Comparison of ENCODE assay signal across 32 cellular contexts in genomic region chr1:228994691-228995090, GRCh38.
"Had no signal": no experiment of that assay in that cellular context is flagged by ENCODE, and none has a peak within 500 bp of the region (broad histone marks: within the 10 kb centered on the region; RNA-seq: fewer than 3 reads in every experiment).

No MANE protein-coding gene starts in this region.

- H3K36me3 Mint-ChIP-seq: activated naive CD4-positive, alpha-beta T cell treated with anti-CD3 and anti-CD28 coated beads, Interleukin-2, amount 10 ng/mL, durations not matched to agents 7 days and 5 days; activated naive CD8-positive, alpha-beta T cell; brain had no signal

- DNase-seq: activated CD4-positive, alpha-beta T cell treated with anti-CD3 and anti-CD28 coated beads for 36 hours; activated CD4-positive, alpha-beta T cell treated with anti-CD3 and anti-CD28 coated beads, Interleukin-2, amount 10 ng/mL, durations not matched to agents 7 days and 5 days; activated CD4-positive, alpha-beta T cell treated with anti-CD3 and anti-CD28 coated beads, Interleukin-2, amount 50 U/mL, for 48 hours; activated CD8-positive, alpha-beta T cell treated with anti-CD3 and anti-CD28 coated beads, Interleukin-2, amount 10 ng/mL, durations not matched to agents 7 days and 5 days; activated effector memory CD4-positive, alpha-beta T cell treated with Interleukin-2 at 50 U/mL for 16 hours; activated naive CD4-positive, alpha-beta T cell treated with anti-CD3 and anti-CD28 coated beads, Interleukin-2, amount 10 ng/mL, durations not matched to agents 7 days and 5 days; activated naive CD8-positive, alpha-beta T cell treated with anti-CD3 and anti-CD28 coated beads, Interleukin-2, amount 50 U/mL, for 24 hours; activated T-cell treated with anti-CD3 and anti-CD28 coated beads, Interleukin-2, amount 50 U/mL, for 24 hours; anterior cingulate cortex; Karpas-422; KBM-7; MV-4-11; NCI-H1092 treated with DMSO at 0.1 percent for 48 hours; NCI-H1417; NCI-H146; NCI-H187; NCI-H2029 treated with DMSO at 0.1 percent for 48 hours; NCI-H2107; NCI-H2171 treated with DMSO at 0.1 percent for 48 hours; NCI-H2227 treated with DMSO at 0.1 percent for 48 hours; NCI-H524 treated with DMSO at 0.1 percent for 48 hours; NCI-H748 treated with DMSO at 0.1 percent for 48 hours; NK-92 treated with Interleukin-12 subunit alpha and Interleukin-12 subunit beta, amount 100 ng/mL, for 24 hours; SHP77; SJCRH30; T1000 had no signal

- ATAC-seq: activated CD4-positive, alpha-beta T cell treated with anti-CD3 and anti-CD28 coated beads for 36 hours; activated CD8-positive, alpha-beta T cell treated with anti-CD3 and anti-CD28 coated beads, Interleukin-2, amount 10 ng/mL, durations not matched to agents 7 days and 5 days; activated naive CD8-positive, alpha-beta T cell treated with anti-CD3 and anti-CD28 coated beads, Interleukin-2, amount 50 U/mL, for 24 hours; Panc1 had no signal

- H3K27me3 Mint-ChIP-seq: activated CD4-positive, alpha-beta T cell treated with anti-CD3 and anti-CD28 coated beads for 36 hours; activated naive CD8-positive, alpha-beta T cell; activated naive CD8-positive, alpha-beta T cell treated with anti-CD3 and anti-CD28 coated beads, Interleukin-2, amount 50 U/mL, for 24 hours; activated T-cell treated with anti-CD3 and anti-CD28 coated beads, Interleukin-2, amount 50 U/mL, for 24 hours; brain; central memory CD8-positive, alpha-beta T cell had no signal

- H3K36me3 ChIP-seq: cardiac muscle cell, SJCRH30 had no signal

- H3K4me3 Mint-ChIP-seq: activated CD4-positive, alpha-beta T cell treated with anti-CD3 and anti-CD28 coated beads for 36 hours; activated CD4-positive, alpha-beta T cell treated with anti-CD3 and anti-CD28 coated beads, Interleukin-2, amount 10 ng/mL, durations not matched to agents 7 days and 5 days; activated CD8-positive, alpha-beta T cell treated with anti-CD3 and anti-CD28 coated beads, Interleukin-2, amount 10 ng/mL, durations not matched to agents 7 days and 5 days; activated naive CD4-positive, alpha-beta T cell treated with anti-CD3 and anti-CD28 coated beads, Interleukin-2, amount 10 ng/mL, durations not matched to agents 7 days and 5 days; activated naive CD8-positive, alpha-beta T cell; activated naive CD8-positive, alpha-beta T cell treated with anti-CD3 and anti-CD28 coated beads, Interleukin-2, amount 50 U/mL, for 24 hours; activated T-cell treated with anti-CD3 and anti-CD28 coated beads, Interleukin-2, amount 50 U/mL, for 24 hours; brain; central memory CD8-positive, alpha-beta T cell had no signal

- H3K27me3 ChIP-seq: cardiac muscle cell, SJCRH30 had no signal

- H3K27ac Mint-ChIP-seq: activated CD4-positive, alpha-beta T cell treated with anti-CD3 and anti-CD28 coated beads for 36 hours; activated CD4-positive, alpha-beta T cell treated with anti-CD3 and anti-CD28 coated beads, Interleukin-2, amount 10 ng/mL, durations not matched to agents 7 days and 5 days; activated CD8-positive, alpha-beta T cell treated with anti-CD3 and anti-CD28 coated beads, Interleukin-2, amount 10 ng/mL, durations not matched to agents 7 days and 5 days; activated naive CD4-positive, alpha-beta T cell treated with anti-CD3 and anti-CD28 coated beads, Interleukin-2, amount 10 ng/mL, durations not matched to agents 7 days and 5 days; activated naive CD8-positive, alpha-beta T cell; activated naive CD8-positive, alpha-beta T cell treated with anti-CD3 and anti-CD28 coated beads, Interleukin-2, amount 50 U/mL, for 24 hours; activated T-cell treated with anti-CD3 and anti-CD28 coated beads, Interleukin-2, amount 50 U/mL, for 24 hours had no signal

- H3K4me1 Mint-ChIP-seq: central memory CD8-positive, alpha-beta T cell had no signal

- H3K27ac ChIP-seq: cardiac muscle cell, SJCRH30, SK-N-MC had no signal

- H3K9me3 Mint-ChIP-seq: activated CD4-positive, alpha-beta T cell treated with anti-CD3 and anti-CD28 coated beads, Interleukin-2, amount 10 ng/mL, durations not matched to agents 7 days and 5 days; activated naive CD4-positive, alpha-beta T cell treated with anti-CD3 and anti-CD28 coated beads, Interleukin-2, amount 10 ng/mL, durations not matched to agents 7 days and 5 days; activated naive CD8-positive, alpha-beta T cell treated with anti-CD3 and anti-CD28 coated beads, Interleukin-2, amount 50 U/mL, for 24 hours; activated T-cell treated with anti-CD3 and anti-CD28 coated beads, Interleukin-2, amount 50 U/mL, for 24 hours; central memory CD8-positive, alpha-beta T cell had no signal

- H3K4me3 ChIP-seq: cardiac muscle cell, SJCRH30, SK-N-MC had no signal
